ENCODE assay signal across 8 cellular contexts in the genomic region with DNA sequence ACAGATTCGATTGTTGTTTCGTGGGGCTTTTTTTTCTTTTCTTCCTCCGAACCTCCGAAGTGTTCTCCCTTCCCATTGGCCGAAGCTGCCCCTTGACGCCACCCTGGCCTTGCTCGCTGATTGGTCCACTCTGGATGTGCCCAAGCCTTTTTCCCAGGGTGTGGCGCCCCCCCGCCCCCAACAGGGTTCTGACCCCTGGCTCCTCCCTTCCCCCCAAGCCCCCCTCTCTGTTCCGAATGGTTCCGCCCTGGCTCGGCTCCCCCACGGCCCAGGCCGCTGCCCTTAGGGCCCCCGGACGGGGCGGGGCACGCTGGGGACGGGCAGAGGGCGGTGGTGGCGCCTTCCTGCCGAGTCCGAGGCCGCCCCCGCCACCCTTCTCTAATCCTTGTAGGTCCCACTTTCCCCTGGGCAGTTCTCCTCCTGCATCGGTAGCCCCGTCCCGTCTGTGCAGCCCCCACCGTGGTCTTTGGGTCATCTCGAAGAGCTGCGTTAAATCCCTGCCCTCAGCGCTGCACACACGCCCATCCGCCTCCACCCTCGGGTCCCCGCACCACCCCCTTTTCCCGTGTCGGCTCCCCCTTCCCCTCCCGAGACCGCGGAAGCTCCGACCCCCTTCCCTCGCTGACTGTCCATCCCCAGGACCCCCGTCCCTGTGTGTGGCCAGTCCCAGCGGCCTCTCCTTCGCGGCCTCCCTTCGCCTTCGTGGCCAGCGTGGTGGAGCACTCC. TPM values are rescaled to one million over a fixed set of nuclear protein-coding genes. Genes with fewer than 3 reads are reported as not detected.
DNase-seq lines count a peak whose midpoint lies in the region; ATAC-seq and TF ChIP-seq lines count a peak whose summit lies in the region.

No MANE protein-coding gene starts in this region.

- intact Hi-C loops in upper lobe of right lung (cut with DNase I): no loop called here

- ATAC-seq in GM21576 (IDR thresholded peaks at IDR 0.05; ENCODE audit: unreplicated experiment) (peak; percentile 74), upper lobe of right lung (peak; percentile 95)

- H3K4me3 Mint-ChIP-seq in osteocyte (ENCODE audit: unreplicated experiment): peak overlapping the region; percentile 88

- peak overlapping the region; percentile 58 for H3K4me3 ChIP-seq in SJSA1
- peak overlapping the region; percentile 81 for H3K4me3 ChIP-seq in adipocyte (ENCODE audit: low read length)
- peak overlapping the region; percentile 52 for H3K4me3 ChIP-seq in cardiac muscle cell
- H3K4me3 ChIP-seq in upper lobe of right lung: peak overlapping the region; percentile 58

- peaks cover 7% of the 10 kb centered on the region for H3K4me1 ChIP-seq in SJSA1 (replicated peaks)
- no peaks in the 10 kb centered on the region for H3K4me1 ChIP-seq in adipocyte (ENCODE audit: control insufficient read depth, insufficient read depth, low read length)
- H3K4me1 ChIP-seq in cardiac muscle cell (ENCODE audit: low read depth): no peaks in the 10 kb centered on the region
- no peaks in the 10 kb centered on the region for H3K4me1 ChIP-seq in upper lobe of right lung

- TF ChIP-seq CTCF in cardiac muscle cell (IDR thresholded peaks at IDR 0.05; ENCODE audit: low read depth, low read length) (no peak), osteocyte (IDR thresholded peaks at IDR 0.05) (no peak), upper lobe of right lung (IDR thresholded peaks at IDR 0.05) (no peak)

- peaks cover 14% of the 10 kb centered on the region for H3K36me3 ChIP-seq in SJSA1
- H3K36me3 ChIP-seq in adipocyte (ENCODE audit: control insufficient read depth, insufficient read depth, low read length, severe bottlenecking): peaks cover 22% of the 10 kb centered on the region
- peaks cover under 1% of the 10 kb centered on the region for H3K36me3 ChIP-seq in cardiac muscle cell
- H3K36me3 ChIP-seq in upper lobe of right lung: no peaks in the 10 kb centered on the region

- peaks cover 3% of the 10 kb centered on the region for H3K4me1 Mint-ChIP-seq in osteocyte (ENCODE audit: unreplicated experiment)

- peak; percentile 70 for DNase-seq in DMS79 treated with DMSO at 0.1 percent for 48 hours (lab: John Stamatoyannopoulos, UW)
- peak; percentile 56 for DNase-seq in HuH-7.5 (ENCODE audit: low spot score)
- peak; percentile 82 to 94 for DNase-seq in SJSA1 (ENCODE audit: low read depth in 1 of 2, low spot score in 2 of 2)
- peak; percentile 93 for DNase-seq in adipocyte (ENCODE audit: low read depth)
- peak; percentile 90 to 97 for DNase-seq in cardiac muscle cell (ENCODE audit: low read depth in 1 of 2, low spot score in 1 of 2)
- peak; percentile 94 for DNase-seq in osteocyte (ENCODE audit: extremely low spot score, unreplicated experiment)
- peak; percentile 95 for DNase-seq in upper lobe of right lung

- peak overlapping the region; percentile 84 for H3K9ac ChIP-seq in adipocyte (ENCODE audit: low read length)

- no peaks in the 10 kb centered on the region for H3K9me3 ChIP-seq in SJSA1 (replicated peaks)
- H3K9me3 ChIP-seq in adipocyte (ENCODE audit: control insufficient read depth, low read length): peaks cover 9% of the 10 kb centered on the region
- no peaks in the 10 kb centered on the region for H3K9me3 ChIP-seq in cardiac muscle cell (ENCODE audit: low read depth)
- no peaks in the 10 kb centered on the region for H3K9me3 ChIP-seq in upper lobe of right lung

- H3K27ac ChIP-seq in SJSA1 (peak overlapping the region; percentile 74), cardiac muscle cell (peak overlapping the region; percentile 78), upper lobe of right lung (peak overlapping the region; percentile 82)

- H3K27me3 ChIP-seq in SJSA1 (replicated peaks): no peaks in the 10 kb centered on the region
- H3K27me3 ChIP-seq in adipocyte (replicated peaks; ENCODE audit: control insufficient read depth, insufficient read depth, low read length): peaks cover 1% of the 10 kb centered on the region
- H3K27me3 ChIP-seq in cardiac muscle cell: peaks cover 33% of the 10 kb centered on the region
- no peaks in the 10 kb centered on the region for H3K27me3 ChIP-seq in upper lobe of right lung

- no peaks in the 10 kb centered on the region for H3K27me3 Mint-ChIP-seq in osteocyte (ENCODE audit: unreplicated experiment)

- peak overlapping the region; percentile 99 for H3K27ac Mint-ChIP-seq in osteocyte (ENCODE audit: unreplicated experiment)

- no peaks in the 10 kb centered on the region for H3K36me3 Mint-ChIP-seq in osteocyte (ENCODE audit: unreplicated experiment)

- H3K9me3 Mint-ChIP-seq in osteocyte (ENCODE audit: unreplicated experiment): peaks cover under 1% of the 10 kb centered on the region

RNA-seq across cellular contexts. Expression of gene UTP14A, which starts 25.6 kb away (rescaled TPM):
- 23.6 and 26.6 TPM in 2 replicates for total RNA-seq in SJSA1 (2014; rRNA removed; shearing (Covaris generic))
- total RNA-seq in cardiac muscle cell: 7.4 and 11.8 TPM in 2 replicates
- 4.7 and 7.8 TPM in 2 replicates for polyA plus RNA-seq in cardiac muscle cell
- 20.7 and 20.8 TPM in 2 replicates for total RNA-seq in osteocyte
- total RNA-seq in upper lobe of right lung: 12.9 TPM

RNA-seq across cellular contexts. Expression of gene BCORL1, which starts 50.9 kb away (rescaled TPM):
- 0.19 and 0.47 TPM in 2 replicates for total RNA-seq in SJSA1 (2014; rRNA removed; shearing (Covaris generic))
- total RNA-seq in cardiac muscle cell (3.9 and 10.7 TPM in 2 replicates), osteocyte (22.9 and 24.6 TPM in 2 replicates), upper lobe of right lung (15.0 TPM)
- polyA plus RNA-seq in cardiac muscle cell: 8.7 and 13.6 TPM in 2 replicates

Comparison
In these comparisons a context has a peak if more than half of its experiments do, and no peak if none do; other contexts are left out.
1. Peak in every context shown above with its lines: DNase-seq, ATAC-seq, H3K4me3 ChIP-seq and H3K27ac ChIP-seq.